Comparison of ENCODE assay signal across 10 cellular contexts in genomic region chr9:93081931-93082330, GRCh38. TPM values are rescaled to one million over a fixed set of nuclear protein-coding genes. Genes with fewer than 3 reads are reported as not detected.
DNase-seq lines count a peak whose midpoint lies in the region; ATAC-seq and TF ChIP-seq lines count a peak whose summit lies in the region.
"Had no signal": no experiment of that assay in that cellular context is flagged by ENCODE, and none has a peak within 500 bp of the region (broad histone marks: within the 10 kb centered on the region; RNA-seq: fewer than 3 reads in every experiment).

No MANE protein-coding gene starts in this region.

- H3K9ac ChIP-seq in IMR-90 (ENCODE audit: low read depth, low read length): no peak overlapping the region

- H2BK15ac ChIP-seq in IMR-90 (ENCODE audit: low read depth, low read length): no peak overlapping the region

- no peak for DNase-seq in activated naive CD4-positive, alpha-beta T cell treated with anti-CD3 and anti-CD28 coated beads for 36 hours
- DNase-seq in activated naive CD4-positive, alpha-beta T cell treated with anti-CD3 and anti-CD28 coated beads, Interleukin-2, amount 50 U/mL, for 16 hours: no peak
- DNase-seq in IMR-90 (peak; percentile 85), astrocyte of the spinal cord (ENCODE audit: low read depth, low spot score) (peak; percentile 79), sigmoid colon (peak; percentile 7), NCI-H774 (lab: John Stamatoyannopoulos, UW) (no peak), NCI-H2171 (lab: John Stamatoyannopoulos, UW) (no peak)
- no peak for DNase-seq in activated CD4-positive, CD25-positive, alpha-beta regulatory T cell treated with anti-CD3 and anti-CD28 coated beads, Interleukin-2, amount 50 U/mL, for 72 hours

- H3K18ac ChIP-seq in IMR-90 (ENCODE audit: low read depth, low read length): no peak overlapping the region

- H3K27ac Mint-ChIP-seq in activated naive CD4-positive, alpha-beta T cell treated with anti-CD3 and anti-CD28 coated beads for 36 hours: peak overlapping the region; percentile 95

- POLR2A ChIA-PET in IMR-90 (lab: Charles Lee; ENCODE audit: unreplicated experiment): no interaction called here

- no peaks in the 10 kb centered on the region for H4K20me1 ChIP-seq in IMR-90 (ENCODE audit: insufficient read depth, low read length)
- H4K20me1 ChIP-seq: BLaER1 treated with 17β-estradiol and CSF1 and Interleukin-3, amounts not matched to agents 10 nM and 100 nM had no signal

- peaks cover 51% of the 10 kb centered on the region for H3K36me3 Mint-ChIP-seq in activated naive CD4-positive, alpha-beta T cell treated with anti-CD3 and anti-CD28 coated beads for 36 hours (ENCODE audit: low read depth)

- no peak overlapping the region for H3K56ac ChIP-seq in IMR-90 (ENCODE audit: extremely low read depth, insufficient read depth, low read length)

- H3K27me3 ChIP-seq in IMR-90 (ENCODE audit: control insufficient read depth, insufficient read depth, low read length) (no peaks in the 10 kb centered on the region; the same call in 1 of the 2 replicates), sigmoid colon (no peaks in the 10 kb centered on the region)
- H3K27me3 ChIP-seq: BLaER1 treated with 17β-estradiol and CSF1 and Interleukin-3, amounts not matched to agents 10 nM and 100 nM had no signal

- TF ChIP-seq EP300 in sigmoid colon (IDR thresholded peaks at IDR 0.05): no peak

- H3K27ac ChIP-seq in IMR-90 (ENCODE audit: insufficient read depth, low read length) (no peak overlapping the region), sigmoid colon (no peak overlapping the region)

- no peak overlapping the region for H2BK5ac ChIP-seq in IMR-90 (ENCODE audit: low read depth, low read length, poor library complexity, severe bottlenecking)

- H3K4me3 ChIP-seq in IMR-90 (ENCODE audit: insufficient read depth, low read depth, low read length) (no peak overlapping the region), astrocyte of the spinal cord (ENCODE audit: low read depth, low read length) (no peak overlapping the region), sigmoid colon (no peak overlapping the region)
- H3K4me3 ChIP-seq: BLaER1 treated with 17β-estradiol and CSF1 and Interleukin-3, amounts not matched to agents 10 nM and 100 nM had no signal

- H4K91ac ChIP-seq in IMR-90 (ENCODE audit: insufficient read depth, low read depth, low read length): no peak overlapping the region

- no peak overlapping the region for H2AK9ac ChIP-seq in IMR-90 (replicated peaks; ENCODE audit: low read depth, low read length, poor library complexity)

- in situ Hi-C loops in IMR-90 (cut with MboI; ENCODE audit: low sequenced_read_pairs): no loop called here
- in situ Hi-C loops in astrocyte of the spinal cord (cut with HindIII; ENCODE audit: low sequenced_read_pairs): no loop called here

- no TSS peak for BruUV-seq in IMR-90 (replicated peaks; lab: Mats Ljungman, UMichigan)

- no peak for TF ChIP-seq RAD21 in IMR-90 (IDR thresholded peaks at IDR 0.05; ENCODE audit: low read length)

- H3K23ac ChIP-seq in IMR-90 (ENCODE audit: low read depth, low read length): no peak overlapping the region

- no peak overlapping the region for H4K8ac ChIP-seq in IMR-90 (ENCODE audit: low read depth in 2 of 2, low read length in 2 of 2)

- H2AK5ac ChIP-seq in IMR-90 (ENCODE audit: low read depth, low read length): no peak overlapping the region

- H3K9me3 ChIP-seq in IMR-90 (ENCODE audit: control insufficient read depth, insufficient read depth, low read length) (no peaks in the 10 kb centered on the region), sigmoid colon (no peaks in the 10 kb centered on the region)

- H3K4ac ChIP-seq in IMR-90 (ENCODE audit: low read depth, low read length): no peak overlapping the region

- no peaks in the 10 kb centered on the region for H3K36me3 ChIP-seq in IMR-90 (ENCODE audit: control insufficient read depth, insufficient read depth, low read length)
- H3K36me3 ChIP-seq in sigmoid colon: no peaks in the 10 kb centered on the region

- H2AFZ ChIP-seq in IMR-90 (replicated peaks; ENCODE audit: low read length, poor library complexity): no peak overlapping the region

- no peaks in the 10 kb centered on the region for H3K27me3 Mint-ChIP-seq in activated naive CD4-positive, alpha-beta T cell treated with anti-CD3 and anti-CD28 coated beads for 36 hours (ENCODE audit: low read depth)

- peaks cover 2% of the 10 kb centered on the region for H3K9me3 Mint-ChIP-seq in activated naive CD4-positive, alpha-beta T cell treated with anti-CD3 and anti-CD28 coated beads for 36 hours

- peaks cover 47% of the 10 kb centered on the region for H3K4me1 Mint-ChIP-seq in activated naive CD4-positive, alpha-beta T cell treated with anti-CD3 and anti-CD28 coated beads for 36 hours (ENCODE audit: low read depth)

- no peak overlapping the region for H2BK20ac ChIP-seq in IMR-90 (ENCODE audit: low read depth, low read length)

- H3K4me1 ChIP-seq in IMR-90 (ENCODE audit: control insufficient read depth, insufficient read depth, low read length) (peaks cover 3% of the 10 kb centered on the region), sigmoid colon (no peaks in the 10 kb centered on the region)

- H3K79me1 ChIP-seq in IMR-90 (ENCODE audit: low read depth in 1 of 2, low read length in 2 of 2): no peaks in the 10 kb centered on the region

- no peak overlapping the region; the same call in 1 of the 2 replicates for H3K4me2 ChIP-seq in IMR-90 (ENCODE audit: low read depth, low read length)

- TF ChIP-seq POLR2A in IMR-90 (IDR thresholded peaks at IDR 0.05; ENCODE audit: low read depth, low read length) (no peak), sigmoid colon (IDR thresholded peaks at IDR 0.05) (no peak)

- no peak overlapping the region for H2BK120ac ChIP-seq in IMR-90 (ENCODE audit: low read depth, low read length)

- CTCF ChIA-PET in activated naive CD4-positive, alpha-beta T cell treated with anti-CD3 and anti-CD28 coated beads for 36 hours (lab: Charles Lee): interaction anchor here (1.4 to 2.6 kb wide), 3 partner anchors 17 to 27 kb away, joined by 4 to 8 read pairs (median 5); no protein-coding TSS in a partner anchor
- CTCF ChIA-PET in IMR-90 (lab: Yijun Ruan, JAX): interaction anchor here (0.7 kb wide), 1 partner anchor 382 kb away, joined by 3 read pairs; no protein-coding TSS in a partner anchor

- TF ChIP-seq CTCF in IMR-90 (conservative IDR thresholded peaks at IDR 0.05; ENCODE audit: low read depth, low read length): no peak
- no peak for TF ChIP-seq CTCF in astrocyte of the spinal cord (IDR thresholded peaks at IDR 0.05; ENCODE audit: low read depth, low read length)
- TF ChIP-seq CTCF in sigmoid colon (IDR thresholded peaks at IDR 0.05): no peak

- no peak overlapping the region for H3K4me3 Mint-ChIP-seq in activated naive CD4-positive, alpha-beta T cell treated with anti-CD3 and anti-CD28 coated beads for 36 hours

- no peak overlapping the region for H4K5ac ChIP-seq in IMR-90 (ENCODE audit: low read depth, low read length)

- no peaks in the 10 kb centered on the region; the same call in 1 of the 2 replicates for H3K9me1 ChIP-seq in IMR-90 (ENCODE audit: insufficient read depth, low read length)

- no CpG with 5 or more reads among the region's 3 CpGs for WGBS in IMR-90 (ENCODE audit: extremely low coverage in 2 of 2, insufficient read length in 1 of 2), 2 experiments
- WGBS in sigmoid colon, 2 donors: 75 to 88% methylated on average over 3 of the region's 3 CpGs

- dilution Hi-C loops in IMR-90 (cut with HindIII; ENCODE audit: low sequenced_read_pairs, unreplicated experiment): no loop called here

- no peak overlapping the region for H3K14ac ChIP-seq in IMR-90 (replicated peaks; ENCODE audit: low read depth, low read length)

- intact Hi-C loops in activated naive CD4-positive, alpha-beta T cell treated with anti-CD3 and anti-CD28 coated beads for 36 hours (cut with micrococcal nuclease): no loop called here
- intact Hi-C loops in IMR-90 (cut with micrococcal nuclease): no loop called here
- intact Hi-C loops in sigmoid colon (cut with DNase I): no loop called here

- peak; percentile 77 for ATAC-seq in IMR-90 (ENCODE audit: low read depth)

TF ChIP-seq in IMR-90, 13 proteins besides CTCF, POLR2A, EP300 and RAD21 (continues in another document):
- TF ChIP-seq USF2 (IDR thresholded peaks at IDR 0.05; ENCODE audit: low read depth, low read length): peak; percentile 49; the same call in 1 of the 2 replicates
- TF ChIP-seq MAFK (IDR thresholded peaks at IDR 0.05; ENCODE audit: low read depth, low read length): peak; percentile 53
- no peak; the same call in 1 of the 2 replicates for TF ChIP-seq NFE2L2 (IDR thresholded peaks at IDR 0.05; ENCODE audit: low read depth, low read length)
- TF ChIP-seq MXI1 (IDR thresholded peaks at IDR 0.05; ENCODE audit: borderline replicate concordance, low read depth, low read length): no peak

RNA-seq across cellular contexts. Expression of gene CARD19, which starts 14.1 kb away (rescaled TPM):
- total RNA-seq in activated naive CD4-positive, alpha-beta T cell treated with anti-CD3 and anti-CD28 coated beads for 36 hours: 10 to 100 TPM; 51.4 to 52.0 TPM
- total RNA-seq in IMR-90 (2012; rRNA removed) (17.4 and 23.3 TPM in 2 replicates), sigmoid colon (10 to 100 TPM; 51.2 to 88.4 (median 85.0) TPM)
- polyA plus RNA-seq in IMR-90 (2012; rRNA removed) (111 and 126 TPM in 2 replicates), sigmoid colon (10 to 100 TPM; 56.8 to 87.2 (median 66.1) TPM)
- polyA plus RNA-seq in IMR-90 (2012; cell fraction: cytosol; rRNA removed): 120 and 139 TPM in 2 replicates
- 103 and 209 TPM in 2 replicates for polyA plus RNA-seq in IMR-90 (2012; cell fraction: nucleus; rRNA removed; ENCODE audit: low replicate concordance)

RNA-seq across cellular contexts. Expression of gene SUSD3, which starts 23.4 kb away (rescaled TPM):
- total RNA-seq in activated naive CD4-positive, alpha-beta T cell treated with anti-CD3 and anti-CD28 coated beads for 36 hours: 10 to 100 TPM; 62.7 to 68.3 TPM
- total RNA-seq in IMR-90 (2012; rRNA removed): 0.28 and 0.54 TPM in 2 replicates
- 1.0 and 1.5 TPM in 2 replicates for polyA plus RNA-seq in IMR-90 (2012; rRNA removed)
- 0.25 and 2.3 TPM in 2 replicates for polyA plus RNA-seq in IMR-90 (2012; cell fraction: cytosol; rRNA removed)
- polyA plus RNA-seq in IMR-90 (2012; cell fraction: nucleus; rRNA removed; ENCODE audit: low replicate concordance): 1.2 TPM in 2 replicates
- 1 to 10 TPM; 1.9 to 7.2 (median 4.7) TPM for total RNA-seq in sigmoid colon
- 10 to 100 TPM in 1 of 3 donors, under 1 TPM in 1, not detected in 1; 0.92 to 15.2 TPM for polyA plus RNA-seq in sigmoid colon
- total RNA-seq: glomerular endothelial cell had no signal

RNA-seq across cellular contexts. Expression of gene NINJ1, which starts 52.1 kb away (rescaled TPM):
- total RNA-seq in activated naive CD4-positive, alpha-beta T cell treated with anti-CD3 and anti-CD28 coated beads for 36 hours: 10 to 100 TPM; 93.9 to 96.9 TPM
- total RNA-seq in IMR-90 (2012; rRNA removed) (21.9 and 24.7 TPM in 2 replicates), sigmoid colon (100 to 1,000 TPM in 1 of 4 donors, 10 to 100 TPM in 3; 56.5 to 116 (median 69.6) TPM)
- polyA plus RNA-seq in IMR-90 (2012; rRNA removed) (38.1 and 38.8 TPM in 2 replicates), sigmoid colon (10 to 100 TPM; 28.9 to 58.7 (median 53.5) TPM)
- 16.1 and 60.5 TPM in 2 replicates for polyA plus RNA-seq in IMR-90 (2012; cell fraction: cytosol; rRNA removed)
- polyA plus RNA-seq in IMR-90 (2012; cell fraction: nucleus; rRNA removed; ENCODE audit: low replicate concordance): 21.8 and 35.9 TPM in 2 replicates

Comparison
In these comparisons a context has a peak if more than half of its experiments do, and no peak if none do; other contexts are left out.
1. DNase-seq: peak in IMR-90 (single experiment), astrocyte of the spinal cord (single experiment) and sigmoid colon (single experiment); none in activated naive CD4-positive, alpha-beta T cell treated with anti-CD3 and anti-CD28 coated beads for 36 hours (single experiment), activated naive CD4-positive, alpha-beta T cell treated with anti-CD3 and anti-CD28 coated beads, Interleukin-2, amount 50 U/mL, for 16 hours (single experiment), activated CD4-positive, CD25-positive, alpha-beta regulatory T cell treated with anti-CD3 and anti-CD28 coated beads, Interleukin-2, amount 50 U/mL, for 72 hours (single experiment), NCI-H774 (single experiment) and NCI-H2171 (single experiment).
2. RNA of gene SUSD3, which starts 23.4 kb away (total RNA-seq): 62.7 to 68.3 TPM in activated naive CD4-positive, alpha-beta T cell treated with anti-CD3 and anti-CD28 coated beads for 36 hours; 1.9 to 7.2 TPM in sigmoid colon and 0.28 to 0.54 TPM in IMR-90; every median in the first group is over 4 times any median in the second.